Comparison of ENCODE assay signal across 29 cellular contexts in the genomic region with DNA sequence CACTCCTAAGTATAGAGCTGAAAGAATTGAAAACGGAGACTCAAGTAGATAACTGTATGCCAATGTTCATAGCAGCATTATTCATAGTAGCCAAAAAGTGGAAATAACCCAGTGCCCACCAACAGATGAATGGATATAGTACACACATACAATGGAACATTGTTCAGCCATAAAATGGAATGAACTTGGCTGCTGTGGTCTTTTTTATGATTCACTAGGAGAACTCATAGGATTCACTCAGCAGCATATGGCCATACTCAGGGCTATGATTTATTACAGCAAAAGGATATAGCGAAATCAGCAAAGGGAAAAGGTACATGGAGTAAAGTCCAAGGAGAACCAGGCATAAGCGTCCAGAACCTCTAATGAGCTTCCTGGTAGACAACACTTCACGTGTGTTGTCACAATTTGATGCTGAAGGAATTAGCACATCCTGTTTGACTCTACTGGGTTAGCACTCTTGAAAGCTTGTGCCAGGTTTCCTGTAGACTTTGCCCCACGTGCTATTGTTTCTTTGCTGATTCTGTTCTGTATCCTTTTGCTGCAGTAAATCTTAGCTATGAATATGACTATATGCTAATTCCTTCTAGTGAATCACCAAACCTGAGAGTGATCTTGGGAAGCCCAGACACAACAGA. TPM values are rescaled to one million over a fixed set of nuclear protein-coding genes. Genes with fewer than 3 reads are reported as not detected.
"Had no signal": no experiment of that assay in that cellular context is flagged by ENCODE, and none has a peak within 500 bp of the region (broad histone marks: within the 10 kb centered on the region; RNA-seq: fewer than 3 reads in every experiment).

No MANE protein-coding gene starts in this region.

- ATAC-seq: activated naive CD4-positive, alpha-beta T cell treated with anti-CD3 and anti-CD28 coated beads, Interleukin-2, amount 50 U/mL, for 72 hours; esophagus mucosa; gastrocnemius medialis; right cardiac atrium; stimulated activated naive CD8-positive, alpha-beta T cell treated with anti-CD3 and anti-CD28 coated beads, Interleukin-15, amount 100 ng/mL, for 72 hours had no signal

- H3K36me3 ChIP-seq: gastrocnemius medialis, tibial artery had no signal

- H3K79me2 ChIP-seq: parathyroid adenoma had no signal

- H3K27ac Mint-ChIP-seq: activated B cell treated with CpG ODN at 0.5 μM for 24 hours; activated CD4-positive, alpha-beta memory T cell treated with anti-CD3 and anti-CD28 coated beads for 36 hours; activated naive CD4-positive, alpha-beta T cell treated with anti-CD3 and anti-CD28 coated beads, Interleukin-2, amount 50 U/mL, for 72 hours; brain; dendritic cell treated with granulocyte-macrophage colony-stimulating factor and Interleukin-4, amounts not matched to agents 40 ng/mL and 50 ng/mL, for 4 days; nephron; stimulated activated naive CD8-positive, alpha-beta T cell treated with anti-CD3 and anti-CD28 coated beads, Interleukin-15, amount 100 ng/mL, for 72 hours had no signal

- DNase-seq: activated B cell treated with CpG ODN at 0.5 μM for 24 hours; activated CD4-positive, alpha-beta memory T cell treated with anti-CD3 and anti-CD28 coated beads for 36 hours; activated CD4-positive, alpha-beta T cell treated with anti-CD3 and anti-CD28 coated beads for 48 hours; activated T-cell treated with anti-CD3 and anti-CD28 coated beads for 4 hours; aorta; effector memory CD4-positive, alpha-beta T cell; gastrocnemius medialis; head of caudate nucleus; hypothalamus; midbrain; right cardiac atrium; stimulated activated CD4-positive, alpha-beta T cell treated with anti-CD3 and anti-CD28 coated beads, Interleukin-1b, Interleukin-23, amount 100 ng/mL, for 48 hours; stimulated activated naive CD8-positive, alpha-beta T cell treated with anti-CD3 and anti-CD28 coated beads, Interleukin-15, amount 100 ng/mL, for 72 hours; T-helper 1 cell; T-helper 9 cell; tibial artery had no signal

- H2AFZ ChIP-seq: parathyroid adenoma had no signal

- H3K9me3 ChIP-seq: gastrocnemius medialis, neutrophil, tibial artery had no signal

- H3K27me3 Mint-ChIP-seq: activated B cell treated with CpG ODN at 0.5 μM for 24 hours; activated CD4-positive, alpha-beta memory T cell treated with anti-CD3 and anti-CD28 coated beads for 36 hours; brain; dendritic cell treated with granulocyte-macrophage colony-stimulating factor and Interleukin-4, amounts not matched to agents 40 ng/mL and 50 ng/mL, for 4 days; stimulated activated naive CD8-positive, alpha-beta T cell treated with anti-CD3 and anti-CD28 coated beads, Interleukin-15, amount 100 ng/mL, for 72 hours had no signal

- H3K27me3 ChIP-seq: gastrocnemius medialis, neutrophil, tibial artery had no signal

- H3K4me1 ChIP-seq: gastrocnemius medialis, parathyroid adenoma, tibial artery had no signal

- H3K4me1 Mint-ChIP-seq: nephron; stimulated activated naive CD8-positive, alpha-beta T cell treated with anti-CD3 and anti-CD28 coated beads, Interleukin-15, amount 100 ng/mL, for 72 hours had no signal

- H3K9me3 Mint-ChIP-seq: activated B cell treated with CpG ODN at 0.5 μM for 24 hours; activated CD4-positive, alpha-beta memory T cell treated with anti-CD3 and anti-CD28 coated beads for 36 hours; activated naive CD4-positive, alpha-beta T cell treated with anti-CD3 and anti-CD28 coated beads, Interleukin-2, amount 50 U/mL, for 72 hours; dendritic cell treated with granulocyte-macrophage colony-stimulating factor and Interleukin-4, amounts not matched to agents 40 ng/mL and 50 ng/mL, for 4 days; stimulated activated naive CD8-positive, alpha-beta T cell treated with anti-CD3 and anti-CD28 coated beads, Interleukin-15, amount 100 ng/mL, for 72 hours had no signal

- H3K27ac ChIP-seq: gastrocnemius medialis, neutrophil, parathyroid adenoma, tibial artery had no signal

- H3K4me3 Mint-ChIP-seq: activated B cell treated with CpG ODN at 0.5 μM for 24 hours; activated CD4-positive, alpha-beta memory T cell treated with anti-CD3 and anti-CD28 coated beads for 36 hours; brain; dendritic cell treated with granulocyte-macrophage colony-stimulating factor and Interleukin-4, amounts not matched to agents 40 ng/mL and 50 ng/mL, for 4 days; nephron; stimulated activated naive CD8-positive, alpha-beta T cell treated with anti-CD3 and anti-CD28 coated beads, Interleukin-15, amount 100 ng/mL, for 72 hours had no signal

- H3K4me3 ChIP-seq: gastrocnemius medialis, tibial artery had no signal

- H3K9ac ChIP-seq: parathyroid adenoma had no signal

RNA-seq across cellular contexts. Expression of gene SPC25, which starts 15.7 kb away (rescaled TPM):
- total RNA-seq: gastrocnemius medialis had no signal

RNA-seq across cellular contexts. Expression of gene G6PC2, which starts 26.6 kb away (rescaled TPM):
- total RNA-seq: activated B cell treated with CpG ODN at 0.5 μM for 24 hours; activated CD4-positive, alpha-beta memory T cell treated with anti-CD3 and anti-CD28 coated beads for 36 hours; activated naive CD4-positive, alpha-beta T cell treated with anti-CD3 and anti-CD28 coated beads, Interleukin-2, amount 50 U/mL, for 72 hours; cardiac septum; chondrocyte; esophagus mucosa; gastrocnemius medialis; liver; myocyte; pulmonary artery endothelial cell; right cardiac atrium; urinary bladder had no signal
